Comparison of ENCODE assay signal across 10 cellular contexts in genomic region chr6:26576407-26576843, GRCh38. TPM values are rescaled to one million over a fixed set of nuclear protein-coding genes. Genes with fewer than 3 reads are reported as not detected.
DNase-seq lines count a peak whose midpoint lies in the region; ATAC-seq and TF ChIP-seq lines count a peak whose summit lies in the region.
"Had no signal": no experiment of that assay in that cellular context is flagged by ENCODE, and none has a peak within 500 bp of the region (broad histone marks: within the 10 kb centered on the region; RNA-seq: fewer than 3 reads in every experiment).

No MANE protein-coding gene starts in this region.

- CTCF ChIA-PET in AG04449 (lab: Yijun Ruan, JAX): interaction anchor here (1.0 to 20.3 kb wide), 6 partner anchors 12 to 551 kb away, joined by 3 to 380 read pairs (median 4); partner anchors contain the start of gene ABT1

- no peaks in the 10 kb centered on the region for H3K79me2 ChIP-seq in hepatocyte

- no peaks in the 10 kb centered on the region for H3K9me2 ChIP-seq in hepatocyte (replicated peaks; ENCODE audit: insufficient read depth)

- H3K4me2 ChIP-seq in hepatocyte: peak overlapping the region; percentile 74

- H3K4me1 ChIP-seq in hepatocyte (ENCODE audit: insufficient read depth): no peaks in the 10 kb centered on the region
- H3K4me1 ChIP-seq: thyroid gland had no signal

- intact Hi-C loops in posterior vena cava (cut with DNase I): no loop called here

- TF ChIP-seq CTCF in AG04449 (IDR thresholded peaks at IDR 0.05; ENCODE audit: insufficient read depth, low read length, missing control alignments): no peak
- no peak for TF ChIP-seq CTCF in WI38 (IDR thresholded peaks at IDR 0.05; ENCODE audit: low read depth, low read length)
- no peak for TF ChIP-seq CTCF in hepatocyte (IDR thresholded peaks at IDR 0.05; ENCODE audit: poor library complexity)
- TF ChIP-seq CTCF in omental fat pad (IDR thresholded peaks at IDR 0.05): no peak

- no peak for ATAC-seq in omental fat pad (ENCODE audit: low FRiP score)
- ATAC-seq: PC-3 had no signal

- no peaks in the 10 kb centered on the region for H3K9me3 ChIP-seq in hepatocyte (ENCODE audit: low read depth)
- H3K9me3 ChIP-seq: thyroid gland had no signal

- POLR2A ChIA-PET in AG04449 (lab: Yijun Ruan, JAX): interaction anchor here (2.3 kb wide), 1 partner anchor 19 kb away, joined by 10 read pairs; no protein-coding TSS in a partner anchor

- WGBS in hepatocyte (ENCODE audit: low lambda C conversion rate, missing lambda C conversion rate): 34% methylated on average over 7 of the region's 7 CpGs

- no peaks in the 10 kb centered on the region for H4K20me1 ChIP-seq in hepatocyte (ENCODE audit: insufficient read depth, poor library complexity, severe bottlenecking)

- H3K27me3 ChIP-seq in H7 (ENCODE audit: control insufficient read depth, insufficient read depth, low read length): no peaks in the 10 kb centered on the region; the same call in 1 of the 2 replicates
- no peaks in the 10 kb centered on the region for H3K27me3 ChIP-seq in hepatocyte

- DNase-seq in AG04449 (ENCODE audit: low read depth, low spot score): no peak
- DNase-seq in H7: no peak
- DNase-seq in hepatocyte (ENCODE audit: low spot score): no peak
- DNase-seq in posterior vena cava (ENCODE audit: low spot score): no peak
- no peak for DNase-seq in dermis blood vessel endothelial cell
- DNase-seq in omental fat pad (ENCODE audit: low spot score): no peak
- DNase-seq in SHP77 treated with DMSO at 0.1 percent for 48 hours (lab: John Stamatoyannopoulos, UW): no peak

- no peak overlapping the region for H2AFZ ChIP-seq in hepatocyte

- H3K27ac ChIP-seq in hepatocyte: no peak overlapping the region
- H3K27ac ChIP-seq: thyroid gland had no signal

- peak overlapping the region; percentile 60 for H3K4me3 ChIP-seq in AG04449 (ENCODE audit: low read depth, low read length)
- H3K4me3 ChIP-seq in H7 (ENCODE audit: insufficient read depth, low read depth, low read length): peak overlapping the region; percentile 61
- peak overlapping the region; percentile 57 for H3K4me3 ChIP-seq in WI38 (ENCODE audit: low read depth, low read length)
- no peak overlapping the region for H3K4me3 ChIP-seq in hepatocyte
- H3K4me3 ChIP-seq: thyroid gland had no signal

- H3K36me3 ChIP-seq in H7 (replicated peaks; ENCODE audit: control insufficient read depth, insufficient read depth, low read length) (no peaks in the 10 kb centered on the region), hepatocyte (replicated peaks; ENCODE audit: insufficient read depth, low read depth) (no peaks in the 10 kb centered on the region)
- H3K36me3 ChIP-seq: thyroid gland had no signal

RNA-seq across cellular contexts. Expression of gene ABT1, which starts 20.3 kb away (rescaled TPM):
- 29.9 and 30.6 TPM in 2 replicates for total RNA-seq in H7 (2014; rRNA removed; shearing (Covaris generic))
- 23.3 and 23.4 TPM in 2 replicates for total RNA-seq in hepatocyte
- polyA plus RNA-seq in hepatocyte: 30.4 and 32.1 TPM in 2 replicates
- total RNA-seq in posterior vena cava: 10 to 100 TPM; 10.3 to 11.5 TPM
- 18.7 and 22.0 TPM in 2 replicates for total RNA-seq in dermis blood vessel endothelial cell
- 10 to 100 TPM; 11.0 to 22.1 (median 13.5) TPM for total RNA-seq in omental fat pad

RNA-seq across cellular contexts. Expression of gene HMGN4, which starts 38.3 kb away (rescaled TPM):
- 88.9 and 93.0 TPM in 2 replicates for total RNA-seq in H7 (2014; rRNA removed; shearing (Covaris generic))
- total RNA-seq in hepatocyte (53.5 and 67.1 TPM in 2 replicates), posterior vena cava (10 to 100 TPM; 54.2 to 62.0 TPM), dermis blood vessel endothelial cell (60.4 and 78.7 TPM in 2 replicates), omental fat pad (10 to 100 TPM; 57.5 to 64.1 (median 61.1) TPM)
- polyA plus RNA-seq in hepatocyte: 35.9 and 41.2 TPM in 2 replicates
